8 cellular contexts compared by ENCODE assay signal in genomic region chr4:80125252-80126177, GRCh38. TPM values are rescaled to one million over a fixed set of nuclear protein-coding genes. Genes with fewer than 3 reads are reported as not detected.
DNase-seq lines count a peak whose midpoint lies in the region; ATAC-seq and TF ChIP-seq lines count a peak whose summit lies in the region.

No MANE protein-coding gene starts in this region.

- H3K4me2 ChIP-seq in BLaER1 (peak overlapping the region; percentile 66), parathyroid adenoma (ENCODE audit: low read length) (no peak overlapping the region)

- TF ChIP-seq CTCF in dorsolateral prefrontal cortex (IDR thresholded peaks at IDR 0.05 in 54 of 56, conservative IDR thresholded peaks at IDR 0.05 in 2 of 56; ENCODE audit: low read depth in 1 of 56, partially characterized antibody in 56 of 56) (peak in 49 of 56 donors; percentile 15 to 66 (median 36)), parathyroid adenoma (IDR thresholded peaks at IDR 0.05) (peak; percentile 17)

- no peaks in the 10 kb centered on the region for H3K27me3 ChIP-seq in BLaER1
- H3K27me3 ChIP-seq in dorsolateral prefrontal cortex = peaks cover 0 to 8% (median 0%) of the 10 kb centered on the region in 45 donors
- H3K27me3 ChIP-seq in parathyroid adenoma (ENCODE audit: control insufficient read depth, insufficient read depth, low read length) = no peaks in the 10 kb centered on the region

- no peaks in the 10 kb centered on the region for H3K79me2 ChIP-seq in parathyroid adenoma

- DNase-seq in T-helper 22 cell (ENCODE audit: low read depth) (peak; percentile 7), dorsolateral prefrontal cortex (no peak), kidney glomerular epithelial cell (lab: John Stamatoyannopoulos, UW) (no peak), nucleus accumbens (lab: John Stamatoyannopoulos, UW) (no peak)

- H3K4me1 ChIP-seq in BLaER1 (peaks cover 37% of the 10 kb centered on the region), parathyroid adenoma (no peaks in the 10 kb centered on the region)

- H3K9me3 ChIP-seq in BLaER1 (no peaks in the 10 kb centered on the region; the same call in 1 of the 2 replicates), parathyroid adenoma (ENCODE audit: control insufficient read depth, low read length) (no peaks in the 10 kb centered on the region)

- no peak overlapping the region for H3K9ac ChIP-seq in BLaER1
- no peak overlapping the region for H3K9ac ChIP-seq in parathyroid adenoma

- no peak overlapping the region for H3K4me3 ChIP-seq in BLaER1
- H3K4me3 ChIP-seq in dorsolateral prefrontal cortex = no peak overlapping the region
- H3K4me3 ChIP-seq in parathyroid adenoma (ENCODE audit: low read depth, low read length) = no peak overlapping the region

- no peaks in the 10 kb centered on the region for H4K20me1 ChIP-seq in BLaER1

- intact Hi-C loops in dorsolateral prefrontal cortex (cut with DNase I) = loop anchor here in 1 of 2 donors (5.0 kb wide), 1 partner anchor 92 kb away; no protein-coding TSS in a partner anchor

- H3K36me3 ChIP-seq in BLaER1 (no peaks in the 10 kb centered on the region), parathyroid adenoma (ENCODE audit: control insufficient read depth, insufficient read depth, low read length) (no peaks in the 10 kb centered on the region)

- H2AFZ ChIP-seq in parathyroid adenoma = no peak overlapping the region

- H3K27ac ChIP-seq in BLaER1 (peak overlapping the region; percentile 19; the same call in 1 of the 2 replicates), dorsolateral prefrontal cortex (no peak overlapping the region), parathyroid adenoma (no peak overlapping the region)

- ATAC-seq in GM18867 (IDR thresholded peaks at IDR 0.05; ENCODE audit: unreplicated experiment) = peak; percentile 65
- peak; percentile 51 for ATAC-seq in HG03460 (IDR thresholded peaks at IDR 0.05; ENCODE audit: unreplicated experiment)

RNA-seq across cellular contexts. Expression of gene ANTXR2, which starts 52.5 kb away (rescaled TPM):
- total RNA-seq in dorsolateral prefrontal cortex = 10 to 100 TPM in 23 of 120 experiments, 1 to 10 TPM in 97; 3.0 to 17.1 (median 7.2) TPM
